Comparison of ENCODE assay signal across 10 cellular contexts in the genomic region with DNA sequence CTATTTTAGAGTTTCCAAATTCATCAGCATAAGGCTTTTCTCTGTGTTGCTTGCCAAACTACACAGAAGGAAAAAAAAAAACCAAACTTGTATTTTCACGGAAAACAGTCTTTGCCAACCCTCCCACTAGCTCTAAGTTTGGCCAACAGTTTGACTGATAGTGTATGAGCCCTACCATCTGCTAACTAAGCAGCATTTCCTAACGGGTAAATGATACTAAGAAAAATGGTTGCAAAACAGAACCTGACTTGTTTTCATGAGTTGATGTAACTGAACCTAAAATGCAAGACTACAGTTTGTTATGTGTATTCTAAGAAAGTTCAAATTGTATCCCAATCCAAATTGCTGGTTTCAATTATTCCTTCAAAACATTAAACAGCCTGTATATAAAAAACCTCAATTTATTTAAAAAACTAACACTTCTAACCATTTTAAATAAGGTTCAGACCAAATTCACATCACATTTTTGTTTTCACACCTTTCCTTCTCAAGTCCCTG.
DNase-seq lines count a peak whose midpoint lies in the region; ATAC-seq and TF ChIP-seq lines count a peak whose summit lies in the region.
"Had no signal": no experiment of that assay in that cellular context is flagged by ENCODE, and none has a peak within 500 bp of the region (broad histone marks: within the 10 kb centered on the region; RNA-seq: fewer than 3 reads in every experiment).

No MANE protein-coding gene starts in this region.

- H3K36me3 ChIP-seq in SK-N-SH (replicated peaks in 1 of 2; ENCODE audit: control insufficient read depth in 1 of 2, insufficient read depth in 2 of 2, low read length in 1 of 2) = no peaks in the 10 kb centered on the region
- no peaks in the 10 kb centered on the region for H3K36me3 ChIP-seq in gastroesophageal sphincter

- POLR2A ChIA-PET in SK-N-SH (lab: Yijun Ruan, JAX) = interaction anchor here (0.5 kb wide), 1 partner anchor 8 kb away, joined by 3 read pairs; no protein-coding TSS in a partner anchor

- TF ChIP-seq EP300 in SK-N-SH (IDR thresholded peaks at IDR 0.05; ENCODE audit: borderline replicate concordance in 1 of 2, low read depth in 1 of 2, low read length in 1 of 2) (no peak), gastroesophageal sphincter (IDR thresholded peaks at IDR 0.05) (no peak)

- H3K4me1 Mint-ChIP-seq in progenitor cell of endocrine pancreas (ENCODE audit: low read depth) = peaks cover 1% of the 10 kb centered on the region

- peak overlapping the region; percentile 45; the same call in 1 of the 2 replicates for H2AFZ ChIP-seq in SK-N-SH (ENCODE audit: low read depth)

- no peaks in the 10 kb centered on the region for H3K27me3 Mint-ChIP-seq in progenitor cell of endocrine pancreas

- DNase-seq in GM04504 (ENCODE audit: low read depth) (peak; percentile 25), SK-N-SH (no peak), stromal cell of bone marrow (ENCODE audit: low read depth) (peak; percentile 85), progenitor cell of endocrine pancreas (ENCODE audit: low spot score, unreplicated experiment) (no peak)
- no peak for DNase-seq in stimulated activated CD4-positive, alpha-beta T cell treated with anti-CD3 and anti-CD28 coated beads, Interleukin-4, amount 100 ng/mL, for 24 hours
- DNase-seq: activated CD4-positive, alpha-beta T cell treated with anti-CD3 and anti-CD28 coated beads, Interleukin-2, amount 50 U/mL, for 48 hours; NCI-H2171 treated with DMSO at 0.1 percent for 48 hours had no signal

- H3K4me1 ChIP-seq in SK-N-SH (ENCODE audit: control insufficient read depth in 1 of 2, insufficient read depth in 2 of 2, low read depth in 1 of 2, low read length in 1 of 2) (peaks cover 0 to 27% of the 10 kb centered on the region in 2 experiments), gastroesophageal sphincter (peaks cover 0 to 22% (median 5%) of the 10 kb centered on the region in 3 donors)

- H3K9me2 ChIP-seq in SK-N-SH = no peaks in the 10 kb centered on the region

- TF ChIP-seq POLR2A in gastroesophageal sphincter (IDR thresholded peaks at IDR 0.05) = no peak

- H3K36me3 Mint-ChIP-seq in progenitor cell of endocrine pancreas (ENCODE audit: insufficient read depth) = no peaks in the 10 kb centered on the region

- no peaks in the 10 kb centered on the region for H3K79me2 ChIP-seq in SK-N-SH (ENCODE audit: insufficient read depth)

- 12% methylated on average over 2 of the region's 2 CpGs for WGBS in SK-N-SH (ENCODE audit: low lambda C conversion rate)
- WGBS in gastroesophageal sphincter (ENCODE audit: low coverage in 1 of 2), 2 donors = 2 to 8% methylated on average over 2 of the region's 2 CpGs

- H3K9me3 Mint-ChIP-seq in progenitor cell of endocrine pancreas (ENCODE audit: low read depth) = no peaks in the 10 kb centered on the region

- no peak overlapping the region for H3K27ac Mint-ChIP-seq in progenitor cell of endocrine pancreas

- H3K9ac ChIP-seq in SK-N-SH = peak overlapping the region; percentile 27; the same call in 1 of the 2 replicates

- peak; percentile 81 for ATAC-seq in gastroesophageal sphincter
- ATAC-seq in HG03135 (IDR thresholded peaks at IDR 0.05; ENCODE audit: unreplicated experiment) = no peak

- H3K27ac ChIP-seq in SK-N-SH (ENCODE audit: low read depth in 2 of 2, low read length in 1 of 2) (peak overlapping the region; percentile 70 to 99; a peak in 3 of 4 replicates), gastroesophageal sphincter (peak overlapping the region in 3 of 4 donors; percentile 18 to 52 (median 49))
- H3K27ac ChIP-seq: SK-N-MC had no signal

- CTCF ChIA-PET in SK-N-SH (lab: Yijun Ruan, JAX) = interaction anchor here (1.3 kb wide), 1 partner anchor 12 kb away, joined by 3 read pairs; no protein-coding TSS in a partner anchor

- H3K4me3 ChIP-seq in SK-N-SH (ENCODE audit: low read depth in 2 of 2, low read length in 1 of 2) = no peak overlapping the region
- H3K4me3 ChIP-seq in gastroesophageal sphincter = no peak overlapping the region
- H3K4me3 ChIP-seq: SK-N-MC had no signal

- peaks cover 53% of the 10 kb centered on the region for H3F3A ChIP-seq in SK-N-SH (replicated peaks; ENCODE audit: insufficient read depth)

- peak overlapping the region; percentile 8; the same call in 1 of the 2 replicates for H3K4me2 ChIP-seq in SK-N-SH

- TF ChIP-seq CTCF in SK-N-SH (IDR thresholded peaks at IDR 0.05) (no peak), gastroesophageal sphincter (IDR thresholded peaks at IDR 0.05) (no peak), progenitor cell of endocrine pancreas (IDR thresholded peaks at IDR 0.05; ENCODE audit: unreplicated experiment) (no peak)

- no peaks in the 10 kb centered on the region for H3K9me3 ChIP-seq in SK-N-SH
- H3K9me3 ChIP-seq in gastroesophageal sphincter = no peaks in the 10 kb centered on the region

- no peak for TF ChIP-seq RAD21 in SK-N-SH (IDR thresholded peaks at IDR 0.05; ENCODE audit: low read length)

- no peak overlapping the region for H3K4me3 Mint-ChIP-seq in progenitor cell of endocrine pancreas (ENCODE audit: low read depth)

- no peaks in the 10 kb centered on the region for H4K20me1 ChIP-seq in SK-N-SH (ENCODE audit: insufficient read depth)

- no peaks in the 10 kb centered on the region for H3K27me3 ChIP-seq in SK-N-SH (ENCODE audit: insufficient read depth)
- H3K27me3 ChIP-seq in gastroesophageal sphincter = no peaks in the 10 kb centered on the region

TF ChIP-seq in SK-N-SH, 30 proteins besides CTCF, POLR2A, EP300 and RAD21:
- TF ChIP-seq, protein P1, sequence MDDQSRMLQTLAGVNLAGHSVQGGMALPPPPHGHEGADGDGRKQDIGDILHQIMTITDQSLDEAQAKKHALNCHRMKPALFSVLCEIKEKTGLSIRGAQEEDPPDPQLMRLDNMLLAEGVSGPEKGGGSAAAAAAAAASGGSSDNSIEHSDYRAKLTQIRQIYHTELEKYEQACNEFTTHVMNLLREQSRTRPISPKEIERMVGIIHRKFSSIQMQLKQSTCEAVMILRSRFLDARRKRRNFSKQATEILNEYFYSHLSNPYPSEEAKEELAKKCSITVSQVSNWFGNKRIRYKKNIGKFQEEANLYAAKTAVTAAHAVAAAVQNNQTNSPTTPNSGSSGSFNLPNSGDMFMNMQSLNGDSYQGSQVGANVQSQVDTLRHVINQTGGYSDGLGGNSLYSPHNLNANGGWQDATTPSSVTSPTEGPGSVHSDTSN (IDR thresholded peaks at IDR 0.05) = no peak
- TF ChIP-seq ELF1 (IDR thresholded peaks at IDR 0.05) = no peak
- no peak for TF ChIP-seq GATA2 (CRISPR knock-in tag; IDR thresholded peaks at IDR 0.05)
- TF ChIP-seq, protein P2, sequence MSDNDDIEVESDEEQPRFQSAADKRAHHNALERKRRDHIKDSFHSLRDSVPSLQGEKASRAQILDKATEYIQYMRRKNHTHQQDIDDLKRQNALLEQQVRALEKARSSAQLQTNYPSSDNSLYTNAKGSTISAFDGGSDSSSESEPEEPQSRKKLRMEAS (IDR thresholded peaks at IDR 0.05; ENCODE audit: low read depth) = no peak
- no peak for TF ChIP-seq NRF1 (IDR thresholded peaks at IDR 0.05; ENCODE audit: low read depth, low read length)
- no peak for TF ChIP-seq SIN3A (IDR thresholded peaks at IDR 0.05; ENCODE audit: borderline replicate concordance, low read depth, low read length)
- no peak for TF ChIP-seq FOSL2 (IDR thresholded peaks at IDR 0.05; ENCODE audit: borderline replicate concordance, low read depth)
- TF ChIP-seq, protein P3, sequence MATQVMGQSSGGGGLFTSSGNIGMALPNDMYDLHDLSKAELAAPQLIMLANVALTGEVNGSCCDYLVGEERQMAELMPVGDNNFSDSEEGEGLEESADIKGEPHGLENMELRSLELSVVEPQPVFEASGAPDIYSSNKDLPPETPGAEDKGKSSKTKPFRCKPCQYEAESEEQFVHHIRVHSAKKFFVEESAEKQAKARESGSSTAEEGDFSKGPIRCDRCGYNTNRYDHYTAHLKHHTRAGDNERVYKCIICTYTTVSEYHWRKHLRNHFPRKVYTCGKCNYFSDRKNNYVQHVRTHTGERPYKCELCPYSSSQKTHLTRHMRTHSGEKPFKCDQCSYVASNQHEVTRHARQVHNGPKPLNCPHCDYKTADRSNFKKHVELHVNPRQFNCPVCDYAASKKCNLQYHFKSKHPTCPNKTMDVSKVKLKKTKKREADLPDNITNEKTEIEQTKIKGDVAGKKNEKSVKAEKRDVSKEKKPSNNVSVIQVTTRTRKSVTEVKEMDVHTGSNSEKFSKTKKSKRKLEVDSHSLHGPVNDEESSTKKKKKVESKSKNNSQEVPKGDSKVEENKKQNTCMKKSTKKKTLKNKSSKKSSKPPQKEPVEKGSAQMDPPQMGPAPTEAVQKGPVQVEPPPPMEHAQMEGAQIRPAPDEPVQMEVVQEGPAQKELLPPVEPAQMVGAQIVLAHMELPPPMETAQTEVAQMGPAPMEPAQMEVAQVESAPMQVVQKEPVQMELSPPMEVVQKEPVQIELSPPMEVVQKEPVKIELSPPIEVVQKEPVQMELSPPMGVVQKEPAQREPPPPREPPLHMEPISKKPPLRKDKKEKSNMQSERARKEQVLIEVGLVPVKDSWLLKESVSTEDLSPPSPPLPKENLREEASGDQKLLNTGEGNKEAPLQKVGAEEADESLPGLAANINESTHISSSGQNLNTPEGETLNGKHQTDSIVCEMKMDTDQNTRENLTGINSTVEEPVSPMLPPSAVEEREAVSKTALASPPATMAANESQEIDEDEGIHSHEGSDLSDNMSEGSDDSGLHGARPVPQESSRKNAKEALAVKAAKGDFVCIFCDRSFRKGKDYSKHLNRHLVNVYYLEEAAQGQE (IDR thresholded peaks at IDR 0.05; ENCODE audit: low read depth, low read length) = no peak
- TF ChIP-seq NFIC (IDR thresholded peaks at IDR 0.05; ENCODE audit: borderline replicate concordance) = no peak
- no peak for TF ChIP-seq JUND (IDR thresholded peaks at IDR 0.05)
- TF ChIP-seq, protein P4, sequence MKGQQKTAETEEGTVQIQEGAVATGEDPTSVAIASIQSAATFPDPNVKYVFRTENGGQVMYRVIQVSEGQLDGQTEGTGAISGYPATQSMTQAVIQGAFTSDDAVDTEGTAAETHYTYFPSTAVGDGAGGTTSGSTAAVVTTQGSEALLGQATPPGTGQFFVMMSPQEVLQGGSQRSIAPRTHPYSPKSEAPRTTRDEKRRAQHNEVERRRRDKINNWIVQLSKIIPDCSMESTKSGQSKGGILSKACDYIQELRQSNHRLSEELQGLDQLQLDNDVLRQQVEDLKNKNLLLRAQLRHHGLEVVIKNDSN (IDR thresholded peaks at IDR 0.05; ENCODE audit: borderline replicate concordance, low read depth) = no peak
- TF ChIP-seq RXRA (IDR thresholded peaks at IDR 0.05; ENCODE audit: borderline replicate concordance, low read depth) = no peak
- TF ChIP-seq RFX5 (IDR thresholded peaks at IDR 0.05; ENCODE audit: low read length) = no peak
- no peak for TF ChIP-seq TAF1 (IDR thresholded peaks at IDR 0.05; ENCODE audit: borderline replicate concordance, low read depth, low read length)

Comparison
In these comparisons a context has a peak if more than half of its experiments do, and no peak if none do; other contexts are left out.
1. DNase-seq: peak in GM04504 (single experiment) and stromal cell of bone marrow (single experiment); none in SK-N-SH (single experiment), stimulated activated CD4-positive, alpha-beta T cell treated with anti-CD3 and anti-CD28 coated beads, Interleukin-4, amount 100 ng/mL, for 24 hours (single experiment) and progenitor cell of endocrine pancreas (single experiment).